17 cellular contexts compared by ENCODE assay signal in the genomic region with DNA sequence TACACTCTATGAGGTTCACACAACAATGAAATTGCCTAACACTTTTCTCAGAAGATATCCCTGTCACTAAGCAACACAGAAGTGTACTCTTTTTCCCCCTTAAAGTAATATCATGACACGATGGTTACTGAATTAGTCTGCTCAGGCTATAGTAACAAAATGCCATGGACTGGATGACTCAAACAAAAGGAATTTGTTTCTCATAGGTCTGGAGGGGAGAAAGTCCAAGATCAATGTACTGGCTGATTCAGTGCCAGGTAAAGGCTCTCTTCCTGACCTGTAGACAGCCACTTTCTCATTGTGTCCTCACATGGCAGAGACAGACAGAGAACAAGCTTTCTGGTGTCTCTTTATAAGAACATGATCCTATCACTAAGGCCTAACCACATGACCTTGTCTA.
DNase-seq lines count a peak whose midpoint lies in the region; ATAC-seq and TF ChIP-seq lines count a peak whose summit lies in the region.
"Had no signal": no experiment of that assay in that cellular context is flagged by ENCODE, and none has a peak within 500 bp of the region (broad histone marks: within the 10 kb centered on the region; RNA-seq: fewer than 3 reads in every experiment).

No MANE protein-coding gene starts in this region.

- no peaks in the 10 kb centered on the region for H3K36me3 ChIP-seq in ascending aorta

- H3K9me3 ChIP-seq in ascending aorta: no peaks in the 10 kb centered on the region

- intact Hi-C loops in ascending aorta (cut with DNase I): loop anchor here (5.0 kb wide), 1 partner anchor 1452 kb away; no protein-coding TSS in a partner anchor

- no peak for ATAC-seq in HG02642 (IDR thresholded peaks at IDR 0.05; ENCODE audit: poor library complexity, unreplicated experiment)
- no peak for ATAC-seq in HG02798 (IDR thresholded peaks at IDR 0.05; ENCODE audit: poor library complexity, unreplicated experiment)

- no peaks in the 10 kb centered on the region for H3K27me3 ChIP-seq in ascending aorta

- H3K4me1 ChIP-seq in ascending aorta: no peaks in the 10 kb centered on the region

- no peak for TF ChIP-seq CTCF in AG10803 (conservative IDR thresholded peaks at IDR 0.05; ENCODE audit: low read length)
- no peak for TF ChIP-seq CTCF in cardiac fibroblast (IDR thresholded peaks at IDR 0.05; ENCODE audit: low read depth, low read length)
- no peak for TF ChIP-seq CTCF in ascending aorta (IDR thresholded peaks at IDR 0.05)

- peak; percentile 65 for DNase-seq in AG10803 (ENCODE audit: low read depth)
- DNase-seq in NCI-H226: peak; percentile 47
- DNase-seq in cardiac fibroblast (ENCODE audit: low read depth in 2 of 2): peak; percentile 70 to 80
- peak; percentile 91 for DNase-seq in kidney tubule cell (ENCODE audit: low spot score)
- DNase-seq in NCI-H1105 treated with DMSO at 0.1 percent for 48 hours (lab: John Stamatoyannopoulos, UW): no peak
- no peak for DNase-seq in ascending aorta (ENCODE audit: low spot score in 2 of 2)
- DNase-seq: activated CD4-positive, CD25-positive, alpha-beta regulatory T cell treated with anti-CD3 and anti-CD28 coated beads, Interleukin-2, amount 50 U/mL, for 72 hours; activated naive CD8-positive, alpha-beta T cell treated with anti-CD3 and anti-CD28 coated beads for 36 hours; AML-193; cortex of kidney; GOT3; midbrain; NCI-H1694 treated with DMSO at 0.1 percent for 48 hours; NCI-H524 treated with DMSO at 0.1 percent for 48 hours had no signal

- H3K4me3 ChIP-seq in AG10803 (ENCODE audit: low read length): no peak overlapping the region
- no peak overlapping the region for H3K4me3 ChIP-seq in cardiac fibroblast (replicated peaks in 1 of 2; ENCODE audit: low read depth in 2 of 2, low read length in 2 of 2)
- no peak overlapping the region for H3K4me3 ChIP-seq in ascending aorta
- H3K4me3 ChIP-seq: skin epidermis had no signal

- no peak overlapping the region for H3K27ac ChIP-seq in ascending aorta
- H3K27ac ChIP-seq: skin epidermis had no signal

Comparison
In these comparisons a context has a peak if more than half of its experiments do, and no peak if none do; other contexts are left out.
1. DNase-seq: peak in AG10803 (single experiment), NCI-H226 (single experiment), cardiac fibroblast (2 of 2) and kidney tubule cell (single experiment); none in NCI-H1105 treated with DMSO at 0.1 percent for 48 hours (single experiment) and ascending aorta (0 of 2).